In genomic region chr2:55842009-55842408, GRCh38 we compare ENCODE assay signal across 20 cellular contexts.
DNase-seq lines count a peak whose midpoint lies in the region; ATAC-seq and TF ChIP-seq lines count a peak whose summit lies in the region.
"Had no signal": no experiment of that assay in that cellular context is flagged by ENCODE, and none has a peak within 500 bp of the region (broad histone marks: within the 10 kb centered on the region; RNA-seq: fewer than 3 reads in every experiment).

No MANE protein-coding gene starts in this region.

- H2AFZ ChIP-seq in osteoblast (ENCODE audit: low read length) = no peak overlapping the region

- no peaks in the 10 kb centered on the region for H4K20me1 ChIP-seq in osteoblast (ENCODE audit: insufficient read depth, low read length)

- no peaks in the 10 kb centered on the region for H3K9me3 ChIP-seq in osteoblast (ENCODE audit: low read depth, low read length)
- H3K9me3 ChIP-seq: HAP-1 had no signal

- TF ChIP-seq CTCF in osteoblast (IDR thresholded peaks at IDR 0.05; ENCODE audit: extremely low read depth, low read depth, low read length) = no peak

- H3K4me3 ChIP-seq in osteoblast (ENCODE audit: insufficient read depth, low read length) = no peak overlapping the region
- H3K4me3 ChIP-seq: gastroesophageal sphincter, HAP-1 had no signal

- no peak for ATAC-seq in GM21723 (IDR thresholded peaks at IDR 0.05; ENCODE audit: unreplicated experiment)
- ATAC-seq: activated naive CD8-positive, alpha-beta T cell treated with anti-CD3 and anti-CD28 coated beads, Interleukin-2, amount 50 U/mL, for 24 hours; gastroesophageal sphincter; WTC11 had no signal

- H3K4me2 ChIP-seq in osteoblast (ENCODE audit: insufficient read depth, low read length) = no peak overlapping the region

- peaks cover 32% of the 10 kb centered on the region for H3K4me1 ChIP-seq in osteoblast (ENCODE audit: insufficient read depth, low read length)
- H3K4me1 ChIP-seq: gastroesophageal sphincter had no signal

- no peaks in the 10 kb centered on the region for H3K36me3 ChIP-seq in osteoblast (ENCODE audit: insufficient read depth, low read length)
- H3K36me3 ChIP-seq: gastroesophageal sphincter, HAP-1 had no signal

- DNase-seq in Daoy (ENCODE audit: low read depth) (peak; percentile 59), MV-4-11 (lab: John Stamatoyannopoulos, UW) (peak; percentile 53), epithelial cell of prostate (ENCODE audit: low read depth, low spot score) (no peak), osteoblast (ENCODE audit: insufficient read length, low spot score, missing footprints) (no peak), NCI-H1092 treated with DMSO at 0.1 percent for 48 hours (lab: John Stamatoyannopoulos, UW) (no peak), HUDEP-2 (lab: John Stamatoyannopoulos, UW; ENCODE audit: unreplicated experiment in 76 of 76) (no peak), UCSD-AML1 (lab: John Stamatoyannopoulos, UW; ENCODE audit: unreplicated experiment) (no peak)
- DNase-seq: activated naive CD8-positive, alpha-beta T cell treated with anti-CD3 and anti-CD28 coated beads, Interleukin-2, amount 50 U/mL, for 24 hours; Calu3; effector memory CD4-positive, alpha-beta T cell; mesendoderm; NCI-H82; nephron progenitor cell; retina; RPMI8226; T-helper 1 cell had no signal

- no peaks in the 10 kb centered on the region for H3K79me2 ChIP-seq in osteoblast (ENCODE audit: insufficient read depth, low read length)

- no peaks in the 10 kb centered on the region for H3K27me3 ChIP-seq in osteoblast (ENCODE audit: insufficient read depth, low read length)
- H3K27me3 ChIP-seq: gastroesophageal sphincter had no signal

- H3K27ac ChIP-seq in epithelial cell of prostate (peak overlapping the region; percentile 96), osteoblast (ENCODE audit: low read depth, low read length) (peak overlapping the region; percentile 86)
- H3K27ac ChIP-seq: gastroesophageal sphincter had no signal

Comparison
In these comparisons a context has a peak if more than half of its experiments do, and no peak if none do; other contexts are left out.
1. DNase-seq: peak in Daoy (single experiment) and MV-4-11 (single experiment); none in epithelial cell of prostate (single experiment), osteoblast (single experiment), NCI-H1092 treated with DMSO at 0.1 percent for 48 hours (single experiment), HUDEP-2 (0 of 76) and UCSD-AML1 (single experiment).